Comparison of ENCODE assay signal across 24 cellular contexts in the genomic region with DNA sequence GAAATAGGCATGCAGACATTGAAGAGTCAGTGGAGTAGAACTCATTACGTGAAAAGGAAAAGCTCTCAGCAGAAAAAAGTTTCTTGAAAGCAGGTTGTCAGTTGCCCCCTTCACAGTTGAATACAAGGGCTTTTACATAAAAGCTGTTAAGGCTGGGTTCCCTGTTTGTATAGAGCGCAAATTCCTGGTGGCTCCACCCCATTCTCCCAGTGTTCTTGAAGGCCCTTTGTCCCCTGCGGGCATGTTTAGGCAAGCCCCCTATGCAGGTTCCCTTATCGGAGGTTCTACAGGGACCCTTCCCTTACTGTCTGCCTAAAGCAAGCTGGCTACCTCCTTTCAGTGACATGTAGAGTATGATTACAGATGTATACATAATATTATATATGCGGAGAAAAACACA.
"Had no signal": no experiment of that assay in that cellular context is flagged by ENCODE, and none has a peak within 500 bp of the region (broad histone marks: within the 10 kb centered on the region; RNA-seq: fewer than 3 reads in every experiment).

No MANE protein-coding gene starts in this region.

- H2AFZ ChIP-seq: parathyroid adenoma had no signal

- H3K27ac Mint-ChIP-seq: activated B cell treated with CpG ODN at 0.5 μM for 24 hours; activated CD4-positive, alpha-beta memory T cell treated with anti-CD3 and anti-CD28 coated beads, Interleukin-2, amount 10 ng/mL, durations not matched to agents 7 days and 5 days; activated CD8-positive, alpha-beta memory T cell treated with anti-CD3 and anti-CD28 coated beads, Interleukin-2, amount 10 ng/mL, durations not matched to agents 7 days and 5 days; activated naive CD8-positive, alpha-beta T cell treated with anti-CD3 and anti-CD28 coated beads, Interleukin-2, amount 10 ng/mL, durations not matched to agents 7 days and 5 days; naive thymus-derived CD4-positive, alpha-beta T cell; stimulated activated naive CD8-positive, alpha-beta T cell treated with anti-CD3 and anti-CD28 coated beads, Interleukin-15, Interleukin-2, amounts not matched to agents 100 ng/mL and 50 ng/mL, for 24 hours had no signal

- H3K27me3 Mint-ChIP-seq: activated B cell treated with CpG ODN at 0.5 μM for 24 hours; activated CD4-positive, alpha-beta memory T cell treated with anti-CD3 and anti-CD28 coated beads, Interleukin-2, amount 10 ng/mL, durations not matched to agents 7 days and 5 days; activated CD8-positive, alpha-beta memory T cell treated with anti-CD3 and anti-CD28 coated beads, Interleukin-2, amount 10 ng/mL, durations not matched to agents 7 days and 5 days; activated naive CD8-positive, alpha-beta T cell treated with anti-CD3 and anti-CD28 coated beads, Interleukin-2, amount 10 ng/mL, durations not matched to agents 7 days and 5 days; central memory CD8-positive, alpha-beta T cell; naive thymus-derived CD4-positive, alpha-beta T cell; stimulated activated naive CD8-positive, alpha-beta T cell treated with anti-CD3 and anti-CD28 coated beads, Interleukin-15, Interleukin-2, amounts not matched to agents 100 ng/mL and 50 ng/mL, for 24 hours had no signal

- H3K9ac ChIP-seq: parathyroid adenoma had no signal

- H3K4me3 ChIP-seq: colonic mucosa, gastrocnemius medialis, heart left ventricle, right lobe of liver, suprapubic skin, transverse colon, uterus had no signal

- DNase-seq: activated B cell treated with CpG ODN at 0.5 μM for 24 hours; activated CD4-positive, alpha-beta memory T cell treated with anti-CD3 and anti-CD28 coated beads, Interleukin-2, amount 10 ng/mL, durations not matched to agents 7 days and 5 days; activated CD4-positive, alpha-beta T cell treated with anti-CD3 and anti-CD28 coated beads for 4 hours; activated CD8-positive, alpha-beta memory T cell treated with anti-CD3 and anti-CD28 coated beads, Interleukin-2, amount 10 ng/mL, durations not matched to agents 7 days and 5 days; activated naive CD4-positive, alpha-beta T cell treated with Interleukin-2 at 50 U/mL for 16 hours; activated naive CD8-positive, alpha-beta T cell treated with anti-CD3 and anti-CD28 coated beads, Interleukin-2, amount 10 ng/mL, durations not matched to agents 7 days and 5 days; amygdala; brain microvascular endothelial cell; colonic mucosa; gastrocnemius medialis; heart left ventricle; mesenchymal stem cell; naive thymus-derived CD4-positive, alpha-beta T cell; right lobe of liver; small intestine; stimulated activated CD4-positive, alpha-beta T cell treated with anti-CD3 and anti-CD28 coated beads, Interleukin-15, amount 100 ng/mL, for 24 hours; stimulated activated CD4-positive, alpha-beta T cell treated with anti-CD3 and anti-CD28 coated beads, Interleukin-2, amount 100 ng/mL, for 48 hours; T-helper 2 cell; transverse colon; uterus had no signal

- H3K4me1 Mint-ChIP-seq: activated B cell treated with CpG ODN at 0.5 μM for 24 hours; activated CD4-positive, alpha-beta memory T cell treated with anti-CD3 and anti-CD28 coated beads, Interleukin-2, amount 10 ng/mL, durations not matched to agents 7 days and 5 days; activated CD8-positive, alpha-beta memory T cell treated with anti-CD3 and anti-CD28 coated beads, Interleukin-2, amount 10 ng/mL, durations not matched to agents 7 days and 5 days; activated naive CD8-positive, alpha-beta T cell treated with anti-CD3 and anti-CD28 coated beads, Interleukin-2, amount 10 ng/mL, durations not matched to agents 7 days and 5 days; central memory CD8-positive, alpha-beta T cell; naive thymus-derived CD4-positive, alpha-beta T cell had no signal

- H3K9me3 Mint-ChIP-seq: activated B cell treated with CpG ODN at 0.5 μM for 24 hours; central memory CD8-positive, alpha-beta T cell; stimulated activated naive CD8-positive, alpha-beta T cell treated with anti-CD3 and anti-CD28 coated beads, Interleukin-15, Interleukin-2, amounts not matched to agents 100 ng/mL and 50 ng/mL, for 24 hours had no signal

- H3K79me2 ChIP-seq: parathyroid adenoma had no signal

- H3K4me3 Mint-ChIP-seq: activated B cell treated with CpG ODN at 0.5 μM for 24 hours; activated CD4-positive, alpha-beta memory T cell treated with anti-CD3 and anti-CD28 coated beads, Interleukin-2, amount 10 ng/mL, durations not matched to agents 7 days and 5 days; activated CD8-positive, alpha-beta memory T cell treated with anti-CD3 and anti-CD28 coated beads, Interleukin-2, amount 10 ng/mL, durations not matched to agents 7 days and 5 days; activated naive CD8-positive, alpha-beta T cell treated with anti-CD3 and anti-CD28 coated beads, Interleukin-2, amount 10 ng/mL, durations not matched to agents 7 days and 5 days; central memory CD8-positive, alpha-beta T cell; naive thymus-derived CD4-positive, alpha-beta T cell; stimulated activated naive CD8-positive, alpha-beta T cell treated with anti-CD3 and anti-CD28 coated beads, Interleukin-15, Interleukin-2, amounts not matched to agents 100 ng/mL and 50 ng/mL, for 24 hours had no signal

- H3K27me3 ChIP-seq: brain microvascular endothelial cell, colonic mucosa, gastrocnemius medialis, heart left ventricle, right lobe of liver, suprapubic skin, transverse colon, uterus had no signal

- H3K36me3 ChIP-seq: brain microvascular endothelial cell, colonic mucosa, gastrocnemius medialis, heart left ventricle, right lobe of liver, suprapubic skin, transverse colon, uterus had no signal

- H3K36me3 Mint-ChIP-seq: activated CD8-positive, alpha-beta memory T cell treated with anti-CD3 and anti-CD28 coated beads, Interleukin-2, amount 10 ng/mL, durations not matched to agents 7 days and 5 days; activated naive CD8-positive, alpha-beta T cell treated with anti-CD3 and anti-CD28 coated beads, Interleukin-2, amount 10 ng/mL, durations not matched to agents 7 days and 5 days; naive thymus-derived CD4-positive, alpha-beta T cell had no signal

- H3K27ac ChIP-seq: brain microvascular endothelial cell, colonic mucosa, gastrocnemius medialis, heart left ventricle, parathyroid adenoma, right lobe of liver, suprapubic skin, transverse colon, uterus had no signal

- H3K4me1 ChIP-seq: colonic mucosa, parathyroid adenoma, right lobe of liver, transverse colon, uterus had no signal

- H3K9me3 ChIP-seq: colonic mucosa, gastrocnemius medialis, right lobe of liver, suprapubic skin, transverse colon, uterus had no signal
